In genomic region chr9:95116002-95116819, GRCh38 we compare ENCODE assay signal across 12 cellular contexts.
A peak's percentile ranks its signal among the peaks of the same experiment; 100 is the strongest.
DNase-seq lines count a peak whose midpoint lies in the region; ATAC-seq and TF ChIP-seq lines count a peak whose summit lies in the region.
"Had no signal": no experiment of that assay in that cellular context is flagged by ENCODE, and none has a peak within 500 bp of the region (broad histone marks: within the 10 kb centered on the region; RNA-seq: fewer than 3 reads in every experiment).

No MANE protein-coding gene starts in this region.

- H3K4me3 Mint-ChIP-seq in natural killer cell treated with Interleukin-12 subunit alpha and Interleukin-12 subunit beta and Interleukin-15 and Interleukin-18, amount 100 ng/mL, for 72 hours: no peak overlapping the region

- H3K27ac Mint-ChIP-seq in natural killer cell treated with Interleukin-12 subunit alpha and Interleukin-12 subunit beta and Interleukin-15 and Interleukin-18, amount 100 ng/mL, for 72 hours: no peak overlapping the region

- no peak overlapping the region for H3K27ac ChIP-seq in RWPE2 (ENCODE audit: poor library complexity, severe bottlenecking)
- peak overlapping the region; percentile 45 to 63 for H3K27ac ChIP-seq in prostate gland
- H3K27ac ChIP-seq: SK-N-MC had no signal

- H3K4me1 Mint-ChIP-seq in natural killer cell treated with Interleukin-12 subunit alpha and Interleukin-12 subunit beta and Interleukin-15 and Interleukin-18, amount 100 ng/mL, for 72 hours (ENCODE audit: low read depth in 2 of 2): no peaks in the 10 kb centered on the region

- H3K27me3 ChIP-seq in RWPE2 (ENCODE audit: insufficient read depth, poor library complexity, severe bottlenecking) (no peaks in the 10 kb centered on the region), prostate gland (replicated peaks; ENCODE audit: insufficient read depth) (no peaks in the 10 kb centered on the region)

- H3K27me3 Mint-ChIP-seq in natural killer cell treated with Interleukin-12 subunit alpha and Interleukin-12 subunit beta and Interleukin-15 and Interleukin-18, amount 100 ng/mL, for 72 hours: no peaks in the 10 kb centered on the region

- intact Hi-C loops in prostate gland (cut with DNase I): no loop called here

- H3K36me3 Mint-ChIP-seq in natural killer cell treated with Interleukin-12 subunit alpha and Interleukin-12 subunit beta and Interleukin-15 and Interleukin-18, amount 100 ng/mL, for 72 hours: no peaks in the 10 kb centered on the region

- peak; percentile 22 for TF ChIP-seq CTCF in GM12873 (IDR thresholded peaks at IDR 0.05; ENCODE audit: insufficient read depth, low read depth, low read length, missing control alignments)
- peak; percentile 66 for TF ChIP-seq CTCF in RWPE2 (IDR thresholded peaks at IDR 0.05; ENCODE audit: poor library complexity, severe bottlenecking)
- TF ChIP-seq CTCF in fibroblast of villous mesenchyme (IDR thresholded peaks at IDR 0.05; ENCODE audit: insufficient read depth, low read depth, low read length): peak; percentile 51
- peak; percentile 17 to 82 (median 78) for TF ChIP-seq CTCF in prostate gland (IDR thresholded peaks at IDR 0.05)

- no peak for TF ChIP-seq POLR2A in prostate gland (IDR thresholded peaks at IDR 0.05)

- H3K4me1 ChIP-seq in RWPE2 (ENCODE audit: insufficient read depth, poor library complexity, severe bottlenecking) (no peaks in the 10 kb centered on the region), prostate gland (replicated peaks) (peaks cover 16% of the 10 kb centered on the region)

- H3K36me3 ChIP-seq in RWPE2 (ENCODE audit: low read depth) (peaks cover 5% of the 10 kb centered on the region; the same call in 1 of the 2 replicates), prostate gland (no peaks in the 10 kb centered on the region)

- DNase-seq in RWPE2 (ENCODE audit: low spot score): no peak
- DNase-seq in fibroblast of villous mesenchyme (ENCODE audit: low read depth): no peak
- peak; percentile 90 for DNase-seq in prostate gland (ENCODE audit: low spot score)
- no peak for DNase-seq in natural killer cell treated with Interleukin-12 subunit alpha and Interleukin-12 subunit beta and Interleukin-15 and Interleukin-18, amount 100 ng/mL, for 72 hours (ENCODE audit: low spot score)
- DNase-seq in NCI-H526 treated with DMSO at 0.1 percent for 48 hours (lab: John Stamatoyannopoulos, UW): no peak
- no peak for DNase-seq in NCI-H1048 (lab: John Stamatoyannopoulos, UW)
- DNase-seq: activated CD8-positive, alpha-beta memory T cell treated with anti-CD3 and anti-CD28 coated beads for 24 hours; caudate nucleus; DMS79 had no signal

- ATAC-seq in RWPE2 (ENCODE audit: low read depth) (peak; percentile 40; the same call in 1 of the 3 replicates), HG03442 (IDR thresholded peaks at IDR 0.05; ENCODE audit: unreplicated experiment) (no peak)
- ATAC-seq in natural killer cell treated with Interleukin-12 subunit alpha and Interleukin-12 subunit beta and Interleukin-15 and Interleukin-18, amount 100 ng/mL, for 72 hours: no peak

- no peaks in the 10 kb centered on the region for H3K9me3 Mint-ChIP-seq in natural killer cell treated with Interleukin-12 subunit alpha and Interleukin-12 subunit beta and Interleukin-15 and Interleukin-18, amount 100 ng/mL, for 72 hours

- H3K9me3 ChIP-seq in RWPE2 (ENCODE audit: severe bottlenecking) (no peaks in the 10 kb centered on the region), prostate gland (no peaks in the 10 kb centered on the region)

- WGBS in prostate gland: 44% methylated on average over 11 of the region's 11 CpGs

- H3K4me3 ChIP-seq in RWPE2 (ENCODE audit: severe bottlenecking) (no peak overlapping the region), fibroblast of villous mesenchyme (ENCODE audit: low read depth, low read length) (no peak overlapping the region), prostate gland (no peak overlapping the region)
- H3K4me3 ChIP-seq: SK-N-MC had no signal

Comparison
In these comparisons a context has a peak if more than half of its experiments do, and no peak if none do; other contexts are left out.
1. CTCF ChIP-seq: peak in every context shown above with its lines; median percentile 78 in prostate gland; 66 in RWPE2; 51 in fibroblast of villous mesenchyme; 22 in GM12873.